In genomic region chr7:73719806-73720169, GRCh38 we compare ENCODE assay signal across 8 cellular contexts. TPM values are rescaled to one million over a fixed set of nuclear protein-coding genes. Genes with fewer than 3 reads are reported as not detected.
DNase-seq lines count a peak whose midpoint lies in the region; ATAC-seq and TF ChIP-seq lines count a peak whose summit lies in the region.

No MANE protein-coding gene starts in this region.

- ATAC-seq in HG02678 (IDR thresholded peaks at IDR 0.05; ENCODE audit: unreplicated experiment) = peak; percentile 14
- ATAC-seq in HG03045 (IDR thresholded peaks at IDR 0.05; ENCODE audit: unreplicated experiment) = no peak

- peak overlapping the region; percentile 58 for H3K4me3 ChIP-seq in AG04450 (ENCODE audit: low read depth, low read length)
- peak overlapping the region; percentile 38 for H3K4me3 ChIP-seq in astrocyte of the cerebellum (ENCODE audit: low read depth, low read length)
- no peak overlapping the region for H3K4me3 ChIP-seq in mucosa of stomach (ENCODE audit: low read length)

- H3K4me1 ChIP-seq in mucosa of stomach (ENCODE audit: control insufficient read depth, insufficient read depth, low read length) = peaks cover 51% of the 10 kb centered on the region

- H3K27ac ChIP-seq in AG04450 (ENCODE audit: low read depth, low read length) = no peak overlapping the region

- POLR2A ChIA-PET in AG04450 (lab: Yijun Ruan, JAX) = interaction anchor here (0.7 to 1.0 kb wide), 4 partner anchors 12 to 131 kb away, joined by 3 to 4 read pairs (median 3); no protein-coding TSS in a partner anchor

- peak overlapping the region; percentile 28 for H3K9ac ChIP-seq in mucosa of stomach (ENCODE audit: low read length)

- DNase-seq in AG04450 (ENCODE audit: low read depth, low spot score) (no peak), astrocyte of the cerebellum (ENCODE audit: low read depth) (no peak), HPDE6-E6E7 (ENCODE audit: extremely low spot score) (no peak), amygdala (lab: John Stamatoyannopoulos, UW) (no peak)
- DNase-seq in activated effector memory CD4-positive, alpha-beta T cell treated with anti-CD3 and anti-CD28 coated beads, Interleukin-2, amount 50 U/mL, for 16 hours = no peak

- peaks cover 6% of the 10 kb centered on the region for H3K27me3 ChIP-seq in AG04450 (ENCODE audit: control insufficient read depth, insufficient read depth, low read length)
- H3K27me3 ChIP-seq in mucosa of stomach (ENCODE audit: control insufficient read depth, insufficient read depth, low read length) = no peaks in the 10 kb centered on the region

- TF ChIP-seq CTCF in AG04450 (IDR thresholded peaks at IDR 0.05; ENCODE audit: low read depth, low read length) (no peak), astrocyte of the cerebellum (IDR thresholded peaks at IDR 0.05; ENCODE audit: low read depth, low read length, missing control alignments) (no peak)

- H3K9me3 ChIP-seq in AG04450 (ENCODE audit: control insufficient read depth, insufficient read depth, low read length) (no peaks in the 10 kb centered on the region; the same call in 1 of the 2 replicates), mucosa of stomach (ENCODE audit: control insufficient read depth, low read length) (no peaks in the 10 kb centered on the region)

- CTCF ChIA-PET in AG04450 (lab: Charles Lee) = interaction anchor here (1.0 kb wide), 1 partner anchor 113 kb away, joined by 6 read pairs; no protein-coding TSS in a partner anchor

- H3K36me3 ChIP-seq in mucosa of stomach (ENCODE audit: control insufficient read depth, insufficient read depth, low read length) = no peaks in the 10 kb centered on the region

- in situ Hi-C loops in astrocyte of the cerebellum (cut with HindIII; ENCODE audit: low sequenced_read_pairs) = no loop called here

RNA-seq across cellular contexts. Expression of gene STX1A, which starts 0.3 kb away (rescaled TPM):
- 12.9 and 13.7 TPM in 2 replicates for polyA plus RNA-seq in AG04450 (2011; rRNA removed)
- polyA minus RNA-seq in AG04450 (2011; rRNA and poly(A)+ RNA removed) = 11.3 and 14.6 TPM in 2 replicates

RNA-seq across cellular contexts. Expression of gene ABHD11, which starts 18.8 kb away (rescaled TPM):
- polyA plus RNA-seq in AG04450 (2011; rRNA removed) = 5.1 and 7.5 TPM in 2 replicates
- 4.8 and 7.2 TPM in 2 replicates for polyA minus RNA-seq in AG04450 (2011; rRNA and poly(A)+ RNA removed)

RNA-seq across cellular contexts. Expression of gene BUD23, which starts 36.4 kb away (rescaled TPM):
- 48.6 and 49.5 TPM in 2 replicates for polyA plus RNA-seq in AG04450 (2011; rRNA removed)
- polyA minus RNA-seq in AG04450 (2011; rRNA and poly(A)+ RNA removed) = 23.2 and 26.1 TPM in 2 replicates

RNA-seq across cellular contexts. Expression of gene DNAJC30, which starts 36.5 kb away (rescaled TPM):
- polyA plus RNA-seq in AG04450 (2011; rRNA removed) = 5.9 and 6.4 TPM in 2 replicates
- polyA minus RNA-seq in AG04450 (2011; rRNA and poly(A)+ RNA removed) = 3.3 and 4.5 TPM in 2 replicates

RNA-seq across cellular contexts. Expression of gene CLDN3, which starts 50.3 kb away (rescaled TPM):
- polyA plus RNA-seq in AG04450 (2011; rRNA removed) = not detected in 2 replicates
- not detected in 2 replicates for polyA minus RNA-seq in AG04450 (2011; rRNA and poly(A)+ RNA removed)
